ENCODE assay signal across 21 cellular contexts in genomic region chrX:110436497-110436896, GRCh38.
"Had no signal": no experiment of that assay in that cellular context is flagged by ENCODE, and none has a peak within 500 bp of the region (broad histone marks: within the 10 kb centered on the region; RNA-seq: fewer than 3 reads in every experiment).

No MANE protein-coding gene starts in this region.

- H3K4me3 ChIP-seq: heart right ventricle, pancreas, smooth muscle cell, suprapubic skin, thyroid gland, upper lobe of left lung, uterus had no signal

- H3K36me3 ChIP-seq: heart right ventricle, pancreas, suprapubic skin, thyroid gland, upper lobe of left lung, uterus had no signal

- H3K27ac ChIP-seq: dorsolateral prefrontal cortex, heart right ventricle, pancreas, suprapubic skin, thyroid gland, upper lobe of left lung, uterus had no signal

- H3K4me3 Mint-ChIP-seq: mesothelial cell of epicardium, natural killer cell had no signal

- H3K4me2 ChIP-seq: smooth muscle cell had no signal

- DNase-seq: cortex of kidney; dorsolateral prefrontal cortex; effector CD8-positive, alpha-beta T cell; heart right ventricle; hypothalamus; islet precursor cell; natural killer cell; occipital lobe; pancreas; right cardiac atrium; stimulated activated CD4-positive, alpha-beta T cell treated with anti-CD3 and anti-CD28 coated beads, Interleukin-2, amount 100 ng/mL, for 48 hours; stimulated activated naive CD4-positive, alpha-beta T cell treated with Interleukin-2 at 50 U/mL for 16 hours; thyroid gland; upper lobe of left lung; uterus had no signal

- FAIRE-seq: frontal cortex, pancreas had no signal

- H3K27me3 ChIP-seq: pancreas, suprapubic skin, thyroid gland, uterus had no signal

- H3K4me1 ChIP-seq: heart right ventricle, pancreas, suprapubic skin, thyroid gland, upper lobe of left lung, uterus had no signal

- H3K27ac Mint-ChIP-seq: mesothelial cell of epicardium, natural killer cell, progenitor cell of endocrine pancreas had no signal

- H3K9me3 ChIP-seq: heart right ventricle, pancreas, suprapubic skin, thyroid gland, upper lobe of left lung, uterus had no signal

- H3K36me3 Mint-ChIP-seq: mesothelial cell of epicardium, natural killer cell had no signal

- H3K4me1 Mint-ChIP-seq: natural killer cell had no signal

- H3K9me3 Mint-ChIP-seq: mesothelial cell of epicardium, natural killer cell had no signal

- ATAC-seq: heart right ventricle, left lobe of liver, natural killer cell, right cardiac atrium had no signal
